ENCODE assay signal across 6 cellular contexts in the genomic region with DNA sequence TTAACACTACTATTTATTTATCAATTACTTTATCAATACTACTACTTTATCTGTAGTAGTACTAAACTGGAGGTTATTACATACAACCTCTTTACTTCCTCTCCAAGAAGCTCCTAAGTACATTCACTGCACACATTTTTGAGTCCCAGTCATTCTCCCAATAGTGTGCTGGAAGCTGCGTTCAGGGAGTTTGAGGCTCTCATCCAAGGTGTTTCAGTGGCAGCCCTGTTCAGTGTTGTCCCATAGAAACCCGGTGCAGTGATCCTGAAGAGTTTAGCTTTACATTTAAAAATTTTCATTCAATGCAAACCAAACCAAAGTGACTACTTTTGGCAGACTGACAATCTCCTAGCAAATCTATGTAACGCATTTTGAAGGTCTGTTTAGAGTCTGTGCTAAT. TPM values are rescaled to one million over a fixed set of nuclear protein-coding genes. Genes with fewer than 3 reads are reported as not detected.
"Had no signal": no experiment of that assay in that cellular context is flagged by ENCODE, and none has a peak within 500 bp of the region (broad histone marks: within the 10 kb centered on the region; RNA-seq: fewer than 3 reads in every experiment).

No MANE protein-coding gene starts in this region.

RNA-seq across cellular contexts. Expression of a gene that starts 46.9 kb away (rescaled TPM):
- total RNA-seq: M059J, PC-9, Right ventricle myocardium inferior, RPMI7951, SJCRH30, SK-MEL-5 had no signal
